In the genomic region with DNA sequence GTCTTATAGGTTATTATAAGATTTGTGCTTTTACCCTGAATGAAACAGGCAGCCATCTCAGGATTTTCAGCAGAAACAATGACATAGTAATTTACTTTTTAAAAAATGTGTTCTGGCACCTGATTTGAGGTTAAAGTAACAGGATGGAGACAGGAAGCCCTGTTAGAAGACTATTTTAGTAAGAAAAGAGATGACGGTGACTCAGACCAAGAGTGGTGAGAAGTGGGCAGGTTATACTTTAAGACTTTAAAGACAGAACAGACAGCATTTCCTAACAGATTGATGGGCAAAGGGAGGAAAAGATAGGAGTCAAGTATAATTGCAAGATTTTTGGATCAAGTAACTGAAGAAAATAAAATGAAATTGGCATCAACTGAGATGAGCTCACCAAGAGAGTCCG, we compare ENCODE assay signal across 15 cellular contexts.
DNase-seq lines count a peak whose midpoint lies in the region; ATAC-seq lines count a peak whose summit lies in the region.
"Had no signal": no experiment of that assay in that cellular context is flagged by ENCODE, and none has a peak within 500 bp of the region (broad histone marks: within the 10 kb centered on the region; RNA-seq: fewer than 3 reads in every experiment).

No MANE protein-coding gene starts in this region.

- no peak for DNase-seq in stimulated activated CD4-positive, alpha-beta T cell treated with anti-CD3 and anti-CD28 coated beads, Interleukin-4, amount 100 ng/mL, for 4 hours
- no peak for DNase-seq in hepatic stellate cell (ENCODE audit: low spot score)
- no peak for DNase-seq in stimulated activated CD8-positive, alpha-beta memory T cell treated with anti-CD3 and anti-CD28 coated beads, Interleukin-4, amount 100 ng/mL, for 48 hours
- DNase-seq in NCI-H187 (lab: John Stamatoyannopoulos, UW) = no peak
- DNase-seq: activated CD4-positive, CD25-positive, alpha-beta regulatory T cell treated with anti-CD3 and anti-CD28 coated beads, Interleukin-2, amount 50 U/mL, for 72 hours; central memory CD4-positive, alpha-beta T cell; erythroblast; GF-D8; GOT3; mesenchymal stem cell; NCI-H1694 had no signal

- peak; percentile 88 for ATAC-seq in GM18502 (IDR thresholded peaks at IDR 0.05; ENCODE audit: poor library complexity, unreplicated experiment)
- ATAC-seq in GM19455 (IDR thresholded peaks at IDR 0.05; ENCODE audit: unreplicated experiment) = peak; percentile 83
- ATAC-seq in HG02870 (IDR thresholded peaks at IDR 0.05; ENCODE audit: unreplicated experiment) = peak; percentile 77
- ATAC-seq in HG03558 (IDR thresholded peaks at IDR 0.05; ENCODE audit: extremely low read depth, unreplicated experiment) = peak; percentile 80
